In genomic region chr2:30910686-30911085, GRCh38 we compare ENCODE assay signal across 28 cellular contexts.
"Had no signal": no experiment of that assay in that cellular context is flagged by ENCODE, and none has a peak within 500 bp of the region (broad histone marks: within the 10 kb centered on the region; RNA-seq: fewer than 3 reads in every experiment).

No MANE protein-coding gene starts in this region.

- H3K9me3 ChIP-seq: left lung, mucosa of descending colon, ovary, prostate gland, suprapubic skin, thoracic aorta, tibial artery, upper lobe of right lung, uterus had no signal

- H3K27ac ChIP-seq: left lung, ovary, prostate gland, skin epidermis, suprapubic skin, thoracic aorta, tibial artery, upper lobe of right lung, uterus had no signal

- H3K4me1 Mint-ChIP-seq: naive thymus-derived CD4-positive, alpha-beta T cell had no signal

- H3K36me3 Mint-ChIP-seq: naive thymus-derived CD4-positive, alpha-beta T cell; natural killer cell treated with Interleukin-12 subunit alpha and Interleukin-12 subunit beta and Interleukin-15 and Interleukin-18, amount 100 ng/mL, for 72 hours had no signal

- ATAC-seq: left colon; left lung; mucosa of descending colon; naive thymus-derived CD4-positive, alpha-beta T cell; right cardiac atrium; sciatic nerve; upper lobe of right lung had no signal

- H3K4me1 ChIP-seq: left lung, prostate gland, suprapubic skin, tibial artery, upper lobe of right lung, uterus had no signal

- H3K4me3 ChIP-seq: left lung, lung, mucosa of descending colon, ovary, prostate gland, skin epidermis, suprapubic skin, thoracic aorta, tibial artery, upper lobe of right lung, uterus had no signal

- DNase-seq: hippocampal formation; kidney glomerular epithelial cell; left colon; left lung; mesendoderm; midbrain; mucosa of descending colon; naive thymus-derived CD4-positive, alpha-beta T cell; ovary; retina; right cardiac atrium; stimulated activated CD4-positive, alpha-beta T cell treated with anti-CD3 and anti-CD28 coated beads, Interleukin-12 subunit alpha, Interleukin-12 subunit beta, amount 100 ng/mL, for 4 hours; stimulated activated CD4-positive, alpha-beta T cell treated with anti-CD3 and anti-CD28 coated beads, Interleukin-15, amount 100 ng/mL, for 24 hours; stimulated activated CD4-positive, alpha-beta T cell treated with anti-CD3 and anti-CD28 coated beads, Interleukin-2, amount 100 ng/mL, for 24 hours; stimulated activated CD4-positive, alpha-beta T cell treated with anti-CD3 and anti-CD28 coated beads, Interleukin-4, amount 100 ng/mL, for 1 hour; stimulated activated naive CD4-positive, alpha-beta T cell; tibial artery; trophoblast cell; upper lobe of right lung; uterus had no signal

- H3K27ac Mint-ChIP-seq: naive thymus-derived CD4-positive, alpha-beta T cell; natural killer cell treated with Interleukin-12 subunit alpha and Interleukin-12 subunit beta and Interleukin-15 and Interleukin-18, amount 100 ng/mL, for 72 hours; stimulated activated naive CD8-positive, alpha-beta T cell treated with anti-CD3 and anti-CD28 coated beads, Interleukin-15, Interleukin-2, amounts not matched to agents 100 ng/mL and 50 ng/mL, for 24 hours had no signal

- H3K27me3 ChIP-seq: left lung, ovary, suprapubic skin, tibial artery, upper lobe of right lung, uterus had no signal

- H3K27me3 Mint-ChIP-seq: stimulated activated naive CD8-positive, alpha-beta T cell treated with anti-CD3 and anti-CD28 coated beads, Interleukin-15, Interleukin-2, amounts not matched to agents 100 ng/mL and 50 ng/mL, for 24 hours had no signal

- H3K36me3 ChIP-seq: left lung, ovary, prostate gland, suprapubic skin, thoracic aorta, tibial artery, upper lobe of right lung, uterus had no signal

- H3K9me3 Mint-ChIP-seq: natural killer cell treated with Interleukin-12 subunit alpha and Interleukin-12 subunit beta and Interleukin-15 and Interleukin-18, amount 100 ng/mL, for 72 hours; stimulated activated naive CD8-positive, alpha-beta T cell treated with anti-CD3 and anti-CD28 coated beads, Interleukin-15, Interleukin-2, amounts not matched to agents 100 ng/mL and 50 ng/mL, for 24 hours had no signal

- H3K4me3 Mint-ChIP-seq: naive thymus-derived CD4-positive, alpha-beta T cell; natural killer cell treated with Interleukin-12 subunit alpha and Interleukin-12 subunit beta and Interleukin-15 and Interleukin-18, amount 100 ng/mL, for 72 hours; stimulated activated naive CD8-positive, alpha-beta T cell treated with anti-CD3 and anti-CD28 coated beads, Interleukin-15, Interleukin-2, amounts not matched to agents 100 ng/mL and 50 ng/mL, for 24 hours had no signal
